In the genomic region with DNA sequence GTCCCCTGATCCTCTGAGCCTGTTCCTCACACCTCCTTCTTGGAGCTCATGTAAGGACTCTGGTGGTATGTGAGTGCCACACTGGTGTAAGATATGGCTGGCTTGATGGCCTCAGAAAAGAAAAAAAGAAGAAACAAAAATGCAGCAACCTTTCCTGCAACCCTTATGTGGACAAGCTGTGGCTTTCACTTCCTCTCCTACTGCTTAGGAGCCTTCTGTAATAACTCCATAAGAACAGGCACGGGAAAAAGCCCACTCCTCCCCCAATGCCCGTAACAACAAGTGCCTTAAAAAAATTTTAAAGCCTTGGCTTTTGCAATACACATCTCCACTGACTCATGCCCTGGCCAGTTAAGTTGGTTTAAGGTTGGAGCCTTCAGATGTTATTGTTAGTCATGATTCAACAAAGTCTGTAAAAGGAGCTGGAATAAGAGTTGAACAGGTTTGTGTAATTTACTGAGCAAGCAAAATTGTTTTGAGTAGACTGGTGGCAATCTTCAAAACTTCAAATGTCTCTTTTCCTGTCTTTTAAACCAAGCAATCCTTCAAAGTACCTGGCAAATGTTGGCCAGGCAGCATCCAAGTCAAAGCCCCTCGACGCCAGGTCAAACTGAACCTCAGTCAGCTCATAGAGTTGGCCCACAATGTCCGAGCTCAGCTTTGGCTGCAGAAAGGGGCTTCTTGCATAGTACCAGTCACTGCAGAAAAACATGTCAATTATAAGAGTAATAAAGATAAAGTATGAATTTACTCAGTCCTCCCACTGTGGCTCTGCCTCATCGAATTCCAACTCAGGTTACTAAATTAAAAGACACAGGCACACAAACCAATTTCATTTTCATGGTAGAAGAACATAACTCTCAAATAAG, we compare ENCODE assay signal across 1 cellular context.
TF ChIP-seq lines count a peak whose summit lies in the region.

No MANE protein-coding gene starts in this region.

TF ChIP-seq in GM23338, 12 proteins besides CTCF, POLR2A, EP300 and RAD21:
- TF ChIP-seq EZH2 (IDR thresholded peaks at IDR 0.05; ENCODE audit: low read depth, unreplicated experiment) (no peak), ZNF114 (CRISPR knock-in tag; IDR thresholded peaks at IDR 0.05) (no peak), EZH2phosphoT487 (IDR thresholded peaks at IDR 0.05; ENCODE audit: unreplicated experiment) (no peak), CREB1 (CRISPR knock-in tag; IDR thresholded peaks at IDR 0.05; ENCODE audit: low read depth) (no peak), ZNF331 (CRISPR knock-in tag; IDR thresholded peaks at IDR 0.05; ENCODE audit: low read depth) (no peak), POLR2AphosphoS5 (IDR thresholded peaks at IDR 0.05; ENCODE audit: low read depth) (no peak), STAT1 (IDR thresholded peaks at IDR 0.05; ENCODE audit: unreplicated experiment) (no peak), NANOG (IDR thresholded peaks at IDR 0.05; ENCODE audit: borderline replicate concordance) (no peak), JUNB (IDR thresholded peaks at IDR 0.05; ENCODE audit: unreplicated experiment) (no peak)
- TF ChIP-seq, protein P1, sequence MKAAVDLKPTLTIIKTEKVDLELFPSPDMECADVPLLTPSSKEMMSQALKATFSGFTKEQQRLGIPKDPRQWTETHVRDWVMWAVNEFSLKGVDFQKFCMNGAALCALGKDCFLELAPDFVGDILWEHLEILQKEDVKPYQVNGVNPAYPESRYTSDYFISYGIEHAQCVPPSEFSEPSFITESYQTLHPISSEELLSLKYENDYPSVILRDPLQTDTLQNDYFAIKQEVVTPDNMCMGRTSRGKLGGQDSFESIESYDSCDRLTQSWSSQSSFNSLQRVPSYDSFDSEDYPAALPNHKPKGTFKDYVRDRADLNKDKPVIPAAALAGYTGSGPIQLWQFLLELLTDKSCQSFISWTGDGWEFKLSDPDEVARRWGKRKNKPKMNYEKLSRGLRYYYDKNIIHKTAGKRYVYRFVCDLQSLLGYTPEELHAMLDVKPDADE (IDR thresholded peaks at IDR 0.05): no peak
- TF ChIP-seq, protein P2, sequence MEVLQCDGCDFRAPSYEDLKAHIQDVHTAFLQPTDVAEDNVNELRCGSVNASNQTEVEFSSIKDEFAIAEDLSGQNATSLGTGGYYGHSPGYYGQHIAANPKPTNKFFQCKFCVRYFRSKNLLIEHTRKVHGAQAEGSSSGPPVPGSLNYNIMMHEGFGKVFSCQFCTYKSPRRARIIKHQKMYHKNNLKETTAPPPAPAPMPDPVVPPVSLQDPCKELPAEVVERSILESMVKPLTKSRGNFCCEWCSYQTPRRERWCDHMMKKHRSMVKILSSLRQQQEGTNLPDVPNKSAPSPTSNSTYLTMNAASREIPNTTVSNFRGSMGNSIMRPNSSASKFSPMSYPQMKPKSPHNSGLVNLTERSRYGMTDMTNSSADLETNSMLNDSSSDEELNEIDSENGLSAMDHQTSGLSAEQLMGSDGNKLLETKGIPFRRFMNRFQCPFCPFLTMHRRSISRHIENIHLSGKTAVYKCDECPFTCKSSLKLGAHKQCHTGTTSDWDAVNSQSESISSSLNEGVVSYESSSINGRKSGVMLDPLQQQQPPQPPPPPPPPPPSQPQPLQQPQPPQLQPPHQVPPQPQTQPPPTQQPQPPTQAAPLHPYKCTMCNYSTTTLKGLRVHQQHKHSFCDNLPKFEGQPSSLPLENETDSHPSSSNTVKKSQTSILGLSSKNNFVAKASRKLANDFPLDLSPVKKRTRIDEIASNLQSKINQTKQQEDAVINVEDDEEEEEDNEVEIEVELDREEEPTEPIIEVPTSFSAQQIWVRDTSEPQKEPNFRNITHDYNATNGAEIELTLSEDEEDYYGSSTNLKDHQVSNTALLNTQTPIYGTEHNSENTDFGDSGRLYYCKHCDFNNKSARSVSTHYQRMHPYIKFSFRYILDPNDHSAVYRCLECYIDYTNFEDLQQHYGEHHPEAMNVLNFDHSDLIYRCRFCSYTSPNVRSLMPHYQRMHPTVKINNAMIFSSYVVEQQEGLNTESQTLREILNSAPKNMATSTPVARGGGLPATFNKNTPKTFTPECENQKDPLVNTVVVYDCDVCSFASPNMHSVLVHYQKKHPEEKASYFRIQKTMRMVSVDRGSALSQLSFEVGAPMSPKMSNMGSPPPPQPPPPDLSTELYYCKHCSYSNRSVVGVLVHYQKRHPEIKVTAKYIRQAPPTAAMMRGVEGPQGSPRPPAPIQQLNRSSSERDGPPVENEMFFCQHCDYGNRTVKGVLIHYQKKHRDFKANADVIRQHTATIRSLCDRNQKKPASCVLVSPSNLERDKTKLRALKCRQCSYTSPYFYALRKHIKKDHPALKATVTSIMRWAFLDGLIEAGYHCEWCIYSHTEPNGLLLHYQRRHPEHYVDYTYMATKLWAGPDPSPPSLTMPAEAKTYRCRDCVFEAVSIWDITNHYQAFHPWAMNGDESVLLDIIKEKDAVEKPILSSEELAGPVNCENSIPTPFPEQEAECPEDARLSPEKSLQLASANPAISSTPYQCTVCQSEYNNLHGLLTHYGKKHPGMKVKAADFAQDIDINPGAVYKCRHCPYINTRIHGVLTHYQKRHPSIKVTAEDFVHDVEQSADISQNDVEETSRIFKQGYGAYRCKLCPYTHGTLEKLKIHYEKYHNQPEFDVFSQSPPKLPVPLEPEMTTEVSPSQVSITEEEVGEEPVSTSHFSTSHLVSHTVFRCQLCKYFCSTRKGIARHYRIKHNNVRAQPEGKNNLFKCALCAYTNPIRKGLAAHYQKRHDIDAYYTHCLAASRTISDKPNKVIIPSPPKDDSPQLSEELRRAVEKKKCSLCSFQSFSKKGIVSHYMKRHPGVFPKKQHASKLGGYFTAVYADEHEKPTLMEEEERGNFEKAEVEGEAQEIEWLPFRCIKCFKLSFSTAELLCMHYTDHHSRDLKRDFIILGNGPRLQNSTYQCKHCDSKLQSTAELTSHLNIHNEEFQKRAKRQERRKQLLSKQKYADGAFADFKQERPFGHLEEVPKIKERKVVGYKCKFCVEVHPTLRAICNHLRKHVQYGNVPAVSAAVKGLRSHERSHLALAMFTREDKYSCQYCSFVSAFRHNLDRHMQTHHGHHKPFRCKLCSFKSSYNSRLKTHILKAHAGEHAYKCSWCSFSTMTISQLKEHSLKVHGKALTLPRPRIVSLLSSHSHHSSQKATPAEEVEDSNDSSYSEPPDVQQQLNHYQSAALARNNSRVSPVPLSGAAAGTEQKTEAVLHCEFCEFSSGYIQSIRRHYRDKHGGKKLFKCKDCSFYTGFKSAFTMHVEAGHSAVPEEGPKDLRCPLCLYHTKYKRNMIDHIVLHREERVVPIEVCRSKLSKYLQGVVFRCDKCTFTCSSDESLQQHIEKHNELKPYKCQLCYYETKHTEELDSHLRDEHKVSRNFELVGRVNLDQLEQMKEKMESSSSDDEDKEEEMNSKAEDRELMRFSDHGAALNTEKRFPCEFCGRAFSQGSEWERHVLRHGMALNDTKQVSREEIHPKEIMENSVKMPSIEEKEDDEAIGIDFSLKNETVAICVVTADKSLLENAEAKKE (CRISPR knock-in tag; IDR thresholded peaks at IDR 0.05): no peak
- TF ChIP-seq, protein P3, sequence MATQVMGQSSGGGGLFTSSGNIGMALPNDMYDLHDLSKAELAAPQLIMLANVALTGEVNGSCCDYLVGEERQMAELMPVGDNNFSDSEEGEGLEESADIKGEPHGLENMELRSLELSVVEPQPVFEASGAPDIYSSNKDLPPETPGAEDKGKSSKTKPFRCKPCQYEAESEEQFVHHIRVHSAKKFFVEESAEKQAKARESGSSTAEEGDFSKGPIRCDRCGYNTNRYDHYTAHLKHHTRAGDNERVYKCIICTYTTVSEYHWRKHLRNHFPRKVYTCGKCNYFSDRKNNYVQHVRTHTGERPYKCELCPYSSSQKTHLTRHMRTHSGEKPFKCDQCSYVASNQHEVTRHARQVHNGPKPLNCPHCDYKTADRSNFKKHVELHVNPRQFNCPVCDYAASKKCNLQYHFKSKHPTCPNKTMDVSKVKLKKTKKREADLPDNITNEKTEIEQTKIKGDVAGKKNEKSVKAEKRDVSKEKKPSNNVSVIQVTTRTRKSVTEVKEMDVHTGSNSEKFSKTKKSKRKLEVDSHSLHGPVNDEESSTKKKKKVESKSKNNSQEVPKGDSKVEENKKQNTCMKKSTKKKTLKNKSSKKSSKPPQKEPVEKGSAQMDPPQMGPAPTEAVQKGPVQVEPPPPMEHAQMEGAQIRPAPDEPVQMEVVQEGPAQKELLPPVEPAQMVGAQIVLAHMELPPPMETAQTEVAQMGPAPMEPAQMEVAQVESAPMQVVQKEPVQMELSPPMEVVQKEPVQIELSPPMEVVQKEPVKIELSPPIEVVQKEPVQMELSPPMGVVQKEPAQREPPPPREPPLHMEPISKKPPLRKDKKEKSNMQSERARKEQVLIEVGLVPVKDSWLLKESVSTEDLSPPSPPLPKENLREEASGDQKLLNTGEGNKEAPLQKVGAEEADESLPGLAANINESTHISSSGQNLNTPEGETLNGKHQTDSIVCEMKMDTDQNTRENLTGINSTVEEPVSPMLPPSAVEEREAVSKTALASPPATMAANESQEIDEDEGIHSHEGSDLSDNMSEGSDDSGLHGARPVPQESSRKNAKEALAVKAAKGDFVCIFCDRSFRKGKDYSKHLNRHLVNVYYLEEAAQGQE (IDR thresholded peaks at IDR 0.05; ENCODE audit: unreplicated experiment): no peak
TF ChIP-seq in GM23338: peak in this region for 0.
